ENCODE assay signal across 9 cellular contexts in genomic region chr3:161274691-161275298, GRCh38. TPM values are rescaled to one million over a fixed set of nuclear protein-coding genes. Genes with fewer than 3 reads are reported as not detected.
DNase-seq lines count a peak whose midpoint lies in the region; FAIRE-seq and TF ChIP-seq lines count a peak whose summit lies in the region.
"Had no signal": no experiment of that assay in that cellular context is flagged by ENCODE, and none has a peak within 500 bp of the region (broad histone marks: within the 10 kb centered on the region; RNA-seq: fewer than 3 reads in every experiment).

No MANE protein-coding gene starts in this region.

- H3K4me1 ChIP-seq in A673 (ENCODE audit: insufficient read depth, low read length, poor library complexity, severe bottlenecking) (no peaks in the 10 kb centered on the region), spleen (no peaks in the 10 kb centered on the region)

- intact Hi-C loops in A673 (cut with micrococcal nuclease; ENCODE audit: unreplicated experiment) = loop anchor here (2.0 to 10.0 kb wide), 5 partner anchors 150 to 587 kb away; no protein-coding TSS in a partner anchor
- intact Hi-C loops in spleen (cut with DNase I; ENCODE audit: low total_unique reads) = loop anchor here (5.0 kb wide), 1 partner anchor 148 kb away; no protein-coding TSS in a partner anchor

- peaks cover 22% of the 10 kb centered on the region; the same call in 1 of the 2 replicates for H3K36me3 Mint-ChIP-seq in HFFc6 (ENCODE audit: low read depth)
- H3K36me3 Mint-ChIP-seq in activated CD4-positive, alpha-beta memory T cell treated with anti-CD3 and anti-CD28 coated beads, Interleukin-2, amount 10 ng/mL, durations not matched to agents 7 days and 5 days (ENCODE audit: low read depth) = peaks cover 2% of the 10 kb centered on the region

- POLR2A ChIA-PET in A673 (lab: Charles Lee; ENCODE audit: low non-redundant PET) = no interaction called here
- POLR2A ChIA-PET in activated CD4-positive, alpha-beta memory T cell treated with anti-CD3 and anti-CD28 coated beads, Interleukin-2, amount 10 ng/mL, durations not matched to agents 7 days and 5 days (lab: Charles Lee) = no interaction called here

- DNase-seq in A673 (ENCODE audit: low spot score) (peak; percentile 82), ELR (ENCODE audit: low read depth) (peak; percentile 70), HFFc6 (peak; percentile 52), NCI-H2107 (lab: John Stamatoyannopoulos, UW) (peak; percentile 66), globus pallidus (ENCODE audit: low spot score) (peak; percentile 30), spleen (no peak), frontal cortex (ENCODE audit: low spot score in 2 of 2) (no peak)
- peak; percentile 55 for DNase-seq in activated CD4-positive, alpha-beta memory T cell treated with anti-CD3 and anti-CD28 coated beads, Interleukin-2, amount 10 ng/mL, durations not matched to agents 7 days and 5 days
- DNase-seq: right cardiac atrium had no signal

- no peaks in the 10 kb centered on the region; the same call in 1 of the 2 replicates for H3K27me3 Mint-ChIP-seq in HFFc6 (ENCODE audit: insufficient read depth)
- no peaks in the 10 kb centered on the region for H3K27me3 Mint-ChIP-seq in activated CD4-positive, alpha-beta memory T cell treated with anti-CD3 and anti-CD28 coated beads, Interleukin-2, amount 10 ng/mL, durations not matched to agents 7 days and 5 days

- BruUV-seq in A673 (replicated peaks; lab: Mats Ljungman, UMichigan) = no TSS peak

- no peak overlapping the region for H3K27ac ChIP-seq in A673 (ENCODE audit: low read depth, low read length, poor library complexity, severe bottlenecking)
- no peak overlapping the region for H3K27ac ChIP-seq in spleen

- no peak for TF ChIP-seq POLR2A in spleen (IDR thresholded peaks at IDR 0.05)

- H3K4me1 Mint-ChIP-seq in HFFc6 (ENCODE audit: low read depth) = no peaks in the 10 kb centered on the region
- H3K4me1 Mint-ChIP-seq in activated CD4-positive, alpha-beta memory T cell treated with anti-CD3 and anti-CD28 coated beads, Interleukin-2, amount 10 ng/mL, durations not matched to agents 7 days and 5 days = no peaks in the 10 kb centered on the region

- H3K27ac Mint-ChIP-seq in HFFc6 = no peak overlapping the region
- no peak overlapping the region for H3K27ac Mint-ChIP-seq in activated CD4-positive, alpha-beta memory T cell treated with anti-CD3 and anti-CD28 coated beads, Interleukin-2, amount 10 ng/mL, durations not matched to agents 7 days and 5 days

- H3K27me3 ChIP-seq in A673 (replicated peaks; ENCODE audit: insufficient read depth, low read depth, low read length, poor library complexity) = no peaks in the 10 kb centered on the region
- no peaks in the 10 kb centered on the region for H3K27me3 ChIP-seq in spleen (replicated peaks in 1 of 7)

- H3K4me3 ChIP-seq in A673 (ENCODE audit: low read depth, low read length, poor library complexity, severe bottlenecking) (no peak overlapping the region), spleen (no peak overlapping the region)

- H3K9me3 Mint-ChIP-seq in HFFc6 = peaks cover 9% of the 10 kb centered on the region
- H3K9me3 Mint-ChIP-seq in activated CD4-positive, alpha-beta memory T cell treated with anti-CD3 and anti-CD28 coated beads, Interleukin-2, amount 10 ng/mL, durations not matched to agents 7 days and 5 days = peaks cover 8% of the 10 kb centered on the region

- H3K36me3 ChIP-seq in A673 (ENCODE audit: insufficient read depth, low read length, poor library complexity, severe bottlenecking) = no peaks in the 10 kb centered on the region
- H3K36me3 ChIP-seq in spleen = peaks cover 0 to 17% (median 0%) of the 10 kb centered on the region in 6 donors

- TF ChIP-seq CTCF in A673 (conservative IDR thresholded peaks at IDR 0.05; ENCODE audit: low read depth, low read length) (peak; percentile 85), HFFc6 (IDR thresholded peaks at IDR 0.05) (peak; percentile 92), spleen (IDR thresholded peaks at IDR 0.05 in 8 of 11, conservative IDR thresholded peaks at IDR 0.05 in 3 of 11) (peak; percentile 6 to 62 (median 42))

- H3K4me3 Mint-ChIP-seq in HFFc6 = no peak overlapping the region
- H3K4me3 Mint-ChIP-seq in activated CD4-positive, alpha-beta memory T cell treated with anti-CD3 and anti-CD28 coated beads, Interleukin-2, amount 10 ng/mL, durations not matched to agents 7 days and 5 days = no peak overlapping the region

- no peak for FAIRE-seq in frontal cortex (lab: Jason Lieb, UNC)

- WGBS in spleen, 5 donors = 66 to 70% (median 67%) methylated on average over 4 of the region's 4 CpGs

- H3K9me3 ChIP-seq in A673 (ENCODE audit: low read depth, low read length, poor library complexity, severe bottlenecking) (peaks cover 5% of the 10 kb centered on the region), spleen (peaks cover 0 to 33% (median 28%) of the 10 kb centered on the region in 8 donors)

- CTCF ChIA-PET in A673 (lab: Charles Lee) = interaction anchor here (0.5 to 0.7 kb wide), 5 partner anchors 151 to 727 kb away, joined by 3 read pairs; no protein-coding TSS in a partner anchor
- CTCF ChIA-PET in activated CD4-positive, alpha-beta memory T cell treated with anti-CD3 and anti-CD28 coated beads, Interleukin-2, amount 10 ng/mL, durations not matched to agents 7 days and 5 days (lab: Charles Lee) = interaction anchor here (0.6 to 2.9 kb wide), 25 partner anchors 9 to 587 kb away, joined by 3 to 17 read pairs (median 4); partner anchors contain the start of gene NMD3

RNA-seq across cellular contexts. Expression of gene NMD3, which starts 53.7 kb away (rescaled TPM):
- 46.7 and 51.1 TPM in 2 replicates for total RNA-seq in A673 (2021)
- total RNA-seq in HFFc6 (2021; fragmentation: NEBNext Ultra II Directional; extraction: Animal tissue kit (Norgen Biotek cat#: 25700)) = 10 to 100 TPM; 56.8 to 72.3 (median 64.3) TPM
- total RNA-seq in activated CD4-positive, alpha-beta memory T cell treated with anti-CD3 and anti-CD28 coated beads, Interleukin-2, amount 10 ng/mL, durations not matched to agents 7 days and 5 days = 10 to 100 TPM; 44.0 to 46.6 TPM
- total RNA-seq in spleen = 10 to 100 TPM; 26.8 to 46.6 (median 38.7) TPM
- 10 to 100 TPM; 13.3 to 21.8 (median 17.1) TPM for polyA plus RNA-seq in spleen
- 72.6 TPM for total RNA-seq in frontal cortex

Comparison
In these comparisons a context has a peak if more than half of its experiments do, and no peak if none do; other contexts are left out.
1. DNase-seq: peak in A673 (single experiment), ELR (single experiment), HFFc6 (single experiment), NCI-H2107 (single experiment), activated CD4-positive, alpha-beta memory T cell treated with anti-CD3 and anti-CD28 coated beads, Interleukin-2, amount 10 ng/mL, durations not matched to agents 7 days and 5 days (single experiment) and globus pallidus (single experiment); none in spleen (single experiment) and frontal cortex (0 of 2).
2. CTCF ChIP-seq: peak in every context shown above with its lines; median percentile 92 in HFFc6; 85 in A673; 42 in spleen.